In genomic region chr10:78260675-78261074, GRCh38 we compare ENCODE assay signal across 18 cellular contexts.
A peak's percentile ranks its signal among the peaks of the same experiment; 100 is the strongest.
DNase-seq lines count a peak whose midpoint lies in the region; ATAC-seq and TF ChIP-seq lines count a peak whose summit lies in the region.
"Had no signal": no experiment of that assay in that cellular context is flagged by ENCODE, and none has a peak within 500 bp of the region (broad histone marks: within the 10 kb centered on the region; RNA-seq: fewer than 3 reads in every experiment).

No MANE protein-coding gene starts in this region.

- no peaks in the 10 kb centered on the region for H3K36me3 Mint-ChIP-seq in activated CD8-positive, alpha-beta T cell treated with anti-CD3 and anti-CD28 coated beads for 36 hours (ENCODE audit: low read depth)
- no peaks in the 10 kb centered on the region for H3K36me3 Mint-ChIP-seq in activated CD8-positive, alpha-beta T cell treated with anti-CD3 and anti-CD28 coated beads, Interleukin-2, amount 10 ng/mL, durations not matched to agents 7 days and 5 days (ENCODE audit: low read depth)
- no peaks in the 10 kb centered on the region for H3K36me3 Mint-ChIP-seq in nephron (ENCODE audit: low read depth)
- H3K36me3 Mint-ChIP-seq in CD8-positive, alpha-beta T cell = no peaks in the 10 kb centered on the region

- no peak for TF ChIP-seq POLR2A in thyroid gland (IDR thresholded peaks at IDR 0.05)

- H3K9me3 Mint-ChIP-seq in activated CD8-positive, alpha-beta T cell treated with anti-CD3 and anti-CD28 coated beads for 36 hours = no peaks in the 10 kb centered on the region
- no peaks in the 10 kb centered on the region for H3K9me3 Mint-ChIP-seq in activated CD8-positive, alpha-beta T cell treated with anti-CD3 and anti-CD28 coated beads, Interleukin-2, amount 10 ng/mL, durations not matched to agents 7 days and 5 days (ENCODE audit: insufficient read depth)
- no peaks in the 10 kb centered on the region for H3K9me3 Mint-ChIP-seq in nephron
- H3K9me3 Mint-ChIP-seq in CD8-positive, alpha-beta T cell = no peaks in the 10 kb centered on the region

- H3K36me3 ChIP-seq in thyroid gland = no peaks in the 10 kb centered on the region
- no peaks in the 10 kb centered on the region for H3K36me3 ChIP-seq in CD8-positive, alpha-beta T cell (ENCODE audit: insufficient read depth, low read length)

- H3K4me1 ChIP-seq in thyroid gland = peaks cover 30 to 61% of the 10 kb centered on the region in 2 donors
- H3K4me1 ChIP-seq in CD8-positive, alpha-beta T cell (ENCODE audit: insufficient read depth, low read length) = no peaks in the 10 kb centered on the region

- H3K9me3 ChIP-seq in thyroid gland = no peaks in the 10 kb centered on the region
- H3K9me3 ChIP-seq in CD8-positive, alpha-beta T cell (ENCODE audit: low read length) = no peaks in the 10 kb centered on the region

- no peak overlapping the region for H3K4me3 Mint-ChIP-seq in activated CD8-positive, alpha-beta T cell treated with anti-CD3 and anti-CD28 coated beads for 36 hours
- no peak overlapping the region for H3K4me3 Mint-ChIP-seq in activated CD8-positive, alpha-beta T cell treated with anti-CD3 and anti-CD28 coated beads, Interleukin-2, amount 10 ng/mL, durations not matched to agents 7 days and 5 days
- no peak overlapping the region for H3K4me3 Mint-ChIP-seq in nephron
- no peak overlapping the region for H3K4me3 Mint-ChIP-seq in CD8-positive, alpha-beta T cell

- no peaks in the 10 kb centered on the region for H3K27me3 ChIP-seq in thyroid gland
- no peaks in the 10 kb centered on the region for H3K27me3 ChIP-seq in CD8-positive, alpha-beta T cell (ENCODE audit: insufficient read depth, low read length)

- peak overlapping the region in 2 of 3 donors; percentile 52 to 58 for H3K27ac ChIP-seq in thyroid gland
- H3K27ac ChIP-seq in CD8-positive, alpha-beta T cell (ENCODE audit: low read depth, low read length) = no peak overlapping the region

- intact Hi-C loops in activated CD8-positive, alpha-beta T cell treated with anti-CD3 and anti-CD28 coated beads for 36 hours (cut with micrococcal nuclease) = no loop called here
- intact Hi-C loops in thyroid gland (cut with DNase I) = no loop called here
- intact Hi-C loops in CD8-positive, alpha-beta T cell (cut with DNase I, micrococcal nuclease) = no loop called here

- H3K4me1 Mint-ChIP-seq in activated CD8-positive, alpha-beta T cell treated with anti-CD3 and anti-CD28 coated beads for 36 hours (ENCODE audit: low read depth) = peaks cover 3% of the 10 kb centered on the region
- no peaks in the 10 kb centered on the region for H3K4me1 Mint-ChIP-seq in activated CD8-positive, alpha-beta T cell treated with anti-CD3 and anti-CD28 coated beads, Interleukin-2, amount 10 ng/mL, durations not matched to agents 7 days and 5 days (ENCODE audit: low read depth)
- H3K4me1 Mint-ChIP-seq in nephron = peaks cover 28% of the 10 kb centered on the region
- no peaks in the 10 kb centered on the region for H3K4me1 Mint-ChIP-seq in CD8-positive, alpha-beta T cell (ENCODE audit: low read depth)

- CTCF ChIA-PET in activated CD8-positive, alpha-beta T cell treated with anti-CD3 and anti-CD28 coated beads for 36 hours (lab: Charles Lee) = interaction anchor here (0.9 to 1.5 kb wide), 3 partner anchors 382 to 935 kb away, joined by 3 to 4 read pairs (median 3); no protein-coding TSS in a partner anchor
- CTCF ChIA-PET in activated CD8-positive, alpha-beta T cell treated with anti-CD3 and anti-CD28 coated beads, Interleukin-2, amount 10 ng/mL, durations not matched to agents 7 days and 5 days (lab: Charles Lee) = interaction anchor here (0.8 to 1.6 kb wide), 3 partner anchors 10 to 397 kb away, joined by 3 to 4 read pairs (median 3); no protein-coding TSS in a partner anchor
- CTCF ChIA-PET in CD8-positive, alpha-beta T cell (lab: Charles Lee) = interaction anchor here (1.1 to 1.3 kb wide), 3 partner anchors 12 to 213 kb away, joined by 3 read pairs; no protein-coding TSS in a partner anchor

- 67 to 76% methylated on average over 2 of the region's 2 CpGs for WGBS in thyroid gland, 2 donors

- no peak overlapping the region for H3K27ac Mint-ChIP-seq in activated CD8-positive, alpha-beta T cell treated with anti-CD3 and anti-CD28 coated beads for 36 hours
- no peak overlapping the region for H3K27ac Mint-ChIP-seq in activated CD8-positive, alpha-beta T cell treated with anti-CD3 and anti-CD28 coated beads, Interleukin-2, amount 10 ng/mL, durations not matched to agents 7 days and 5 days
- peak overlapping the region in 2 of 3 experiments; percentile 8 to 19 for H3K27ac Mint-ChIP-seq in nephron
- H3K27ac Mint-ChIP-seq in CD8-positive, alpha-beta T cell = no peak overlapping the region

- DNase-seq in activated CD8-positive, alpha-beta T cell treated with anti-CD3 and anti-CD28 coated beads for 36 hours = peak; percentile 11
- no peak for DNase-seq in activated CD8-positive, alpha-beta T cell treated with anti-CD3 and anti-CD28 coated beads, Interleukin-2, amount 10 ng/mL, durations not matched to agents 7 days and 5 days
- DNase-seq in SW480 (ENCODE audit: low spot score) (peak; percentile 18), thyroid gland (no peak), NCI-H1436 treated with DMSO at 0.1 percent for 48 hours (lab: John Stamatoyannopoulos, UW) (no peak)
- DNase-seq in CD8-positive, alpha-beta T cell = no peak
- DNase-seq: C1 segment of cervical spinal cord; DMS 273 treated with DMSO at 0.1 percent for 48 hours; GDM1; KG1; NCI-H1417 treated with DMSO at 0.1 percent for 48 hours; NCI-H2029; NCI-H2171; NCI-H446 treated with DMSO at 0.1 percent for 48 hours; NK-92 treated with Interleukin-12 subunit alpha and Interleukin-12 subunit beta, amount 100 ng/mL, for 24 hours had no signal

- POLR2A ChIA-PET in activated CD8-positive, alpha-beta T cell treated with anti-CD3 and anti-CD28 coated beads for 36 hours (lab: Charles Lee) = no interaction called here
- POLR2A ChIA-PET in activated CD8-positive, alpha-beta T cell treated with anti-CD3 and anti-CD28 coated beads, Interleukin-2, amount 10 ng/mL, durations not matched to agents 7 days and 5 days (lab: Charles Lee) = interaction anchor here (0.8 kb wide), 1 partner anchor 227 kb away, joined by 3 read pairs; no protein-coding TSS in a partner anchor
- POLR2A ChIA-PET in CD8-positive, alpha-beta T cell (lab: Charles Lee) = interaction anchor here (0.5 kb wide), 1 partner anchor 40 kb away, joined by 3 read pairs; no protein-coding TSS in a partner anchor

- peak; percentile 47 for ATAC-seq in activated CD8-positive, alpha-beta T cell treated with anti-CD3 and anti-CD28 coated beads for 36 hours
- ATAC-seq in activated CD8-positive, alpha-beta T cell treated with anti-CD3 and anti-CD28 coated beads, Interleukin-2, amount 10 ng/mL, durations not matched to agents 7 days and 5 days = no peak
- ATAC-seq in CD8-positive, alpha-beta T cell = no peak
- ATAC-seq: GM12878, HCT116 had no signal

- no peak for TF ChIP-seq CTCF in activated CD8-positive, alpha-beta T cell treated with anti-CD3 and anti-CD28 coated beads for 36 hours (IDR thresholded peaks at IDR 0.05)
- TF ChIP-seq CTCF in nephron (IDR thresholded peaks at IDR 0.05; ENCODE audit: unreplicated experiment in 3 of 3) (no peak), thyroid gland (IDR thresholded peaks at IDR 0.05) (no peak)
- TF ChIP-seq CTCF in CD8-positive, alpha-beta T cell (IDR thresholded peaks at IDR 0.05) = no peak

- H3K4me3 ChIP-seq in thyroid gland (replicated peaks in 1 of 3) = no peak overlapping the region
- no peak overlapping the region for H3K4me3 ChIP-seq in CD8-positive, alpha-beta T cell (ENCODE audit: low read depth, low read length)
- H3K4me3 ChIP-seq: GM12878 had no signal

- H3K27me3 Mint-ChIP-seq in activated CD8-positive, alpha-beta T cell treated with anti-CD3 and anti-CD28 coated beads for 36 hours = no peaks in the 10 kb centered on the region
- H3K27me3 Mint-ChIP-seq in activated CD8-positive, alpha-beta T cell treated with anti-CD3 and anti-CD28 coated beads, Interleukin-2, amount 10 ng/mL, durations not matched to agents 7 days and 5 days (ENCODE audit: low read depth) = peaks cover 16% of the 10 kb centered on the region
- H3K27me3 Mint-ChIP-seq in nephron (ENCODE audit: low read depth) = no peaks in the 10 kb centered on the region
- H3K27me3 Mint-ChIP-seq in CD8-positive, alpha-beta T cell (ENCODE audit: low read depth) = no peaks in the 10 kb centered on the region

Comparison
In these comparisons a context has a peak if more than half of its experiments do, and no peak if none do; other contexts are left out.
1. DNase-seq: peak in activated CD8-positive, alpha-beta T cell treated with anti-CD3 and anti-CD28 coated beads for 36 hours (single experiment) and SW480 (single experiment); none in activated CD8-positive, alpha-beta T cell treated with anti-CD3 and anti-CD28 coated beads, Interleukin-2, amount 10 ng/mL, durations not matched to agents 7 days and 5 days (single experiment), thyroid gland (0 of 2), CD8-positive, alpha-beta T cell (0 of 7) and NCI-H1436 treated with DMSO at 0.1 percent for 48 hours (single experiment).
2. H3K27ac Mint-ChIP-seq: peak in nephron (2 of 3); none in activated CD8-positive, alpha-beta T cell treated with anti-CD3 and anti-CD28 coated beads for 36 hours (single experiment), activated CD8-positive, alpha-beta T cell treated with anti-CD3 and anti-CD28 coated beads, Interleukin-2, amount 10 ng/mL, durations not matched to agents 7 days and 5 days (single experiment) and CD8-positive, alpha-beta T cell (single experiment).